In the genomic region with DNA sequence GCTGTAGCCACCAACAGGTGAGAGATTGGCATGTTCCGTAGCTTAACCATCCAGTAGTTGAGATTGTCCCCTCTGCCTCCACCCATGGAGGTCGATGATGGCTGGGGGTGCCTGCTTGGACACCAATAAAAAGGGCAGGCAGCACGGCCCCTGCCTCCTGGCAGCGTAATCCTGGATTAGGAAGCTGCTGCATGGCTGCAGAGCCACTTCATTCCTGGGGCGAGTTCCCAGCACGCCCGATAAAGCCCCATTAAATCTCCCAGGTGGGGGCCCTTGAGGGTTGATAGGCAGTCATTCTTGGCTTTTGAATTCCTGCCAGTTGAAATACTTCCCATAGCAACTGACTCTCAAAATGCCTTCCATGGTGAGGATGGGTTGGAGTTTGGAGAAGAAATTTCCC, we compare ENCODE assay signal across 15 cellular contexts.
DNase-seq lines count a peak whose midpoint lies in the region; ATAC-seq and TF ChIP-seq lines count a peak whose summit lies in the region.
"Had no signal": no experiment of that assay in that cellular context is flagged by ENCODE, and none has a peak within 500 bp of the region (broad histone marks: within the 10 kb centered on the region; RNA-seq: fewer than 3 reads in every experiment).

No MANE protein-coding gene starts in this region.

- H3K36me3 ChIP-seq in left ventricle myocardium inferior (no peaks in the 10 kb centered on the region), left lung (no peaks in the 10 kb centered on the region), aorta (ENCODE audit: control insufficient read depth in 1 of 2, insufficient read depth in 2 of 2, low read length in 1 of 2) (no peaks in the 10 kb centered on the region)

- TF ChIP-seq CTCF in left ventricle myocardium inferior (IDR thresholded peaks at IDR 0.05; ENCODE audit: borderline replicate concordance) (no peak), left lung (IDR thresholded peaks at IDR 0.05) (no peak)

- DNase-seq in left ventricle myocardium superior (peak; percentile 22), left ventricle myocardium inferior (no peak), NCI-H524 treated with DMSO at 0.1 percent for 48 hours (lab: John Stamatoyannopoulos, UW) (peak; percentile 7), left lung (peak; percentile 40 to 47), aorta (peak; percentile 20 to 42), NCI-H1436 treated with DMSO at 0.1 percent for 48 hours (lab: John Stamatoyannopoulos, UW) (no peak)
- DNase-seq in central memory CD4-positive, alpha-beta T cell: no peak
- DNase-seq: GOT3; NCI-H1694 treated with DMSO at 0.1 percent for 48 hours; NCI-H510A; NK-92 treated with Interleukin-12 subunit alpha and Interleukin-12 subunit beta, amount 100 ng/mL, for 24 hours; OCI-M1; RPMI8226 had no signal

- no peak overlapping the region for H3K27ac ChIP-seq in left ventricle myocardium inferior (replicated peaks)
- H3K27ac ChIP-seq in left lung: no peak overlapping the region
- H3K27ac ChIP-seq in aorta (ENCODE audit: low read depth in 1 of 2, low read length in 2 of 2): no peak overlapping the region
- H3K27ac ChIP-seq: HL-60 had no signal

- intact Hi-C loops in left ventricle myocardium superior (cut with micrococcal nuclease) (no loop called here), left ventricle myocardium inferior (cut with micrococcal nuclease) (no loop called here), left lung (cut with DNase I) (no loop called here), aorta (cut with DNase I) (no loop called here)

- 46 to 63% methylated on average over 7 of the region's 7 CpGs for WGBS in aorta, 2 donors

- no peak for ATAC-seq in left ventricle myocardium superior
- ATAC-seq in left lung: peak; percentile 42
- no peak for ATAC-seq in aorta (ENCODE audit: low FRiP score)
- ATAC-seq: K562 had no signal

- H3K9me3 ChIP-seq in left ventricle myocardium inferior (replicated peaks) (peaks cover 9% of the 10 kb centered on the region), left lung (no peaks in the 10 kb centered on the region), aorta (ENCODE audit: control insufficient read depth, low read length) (no peaks in the 10 kb centered on the region)

- peaks cover 4% of the 10 kb centered on the region for H3K27me3 ChIP-seq in left ventricle myocardium inferior (ENCODE audit: low read depth)
- no peaks in the 10 kb centered on the region for H3K27me3 ChIP-seq in left lung
- no peaks in the 10 kb centered on the region for H3K27me3 ChIP-seq in aorta (ENCODE audit: control insufficient read depth in 1 of 2, insufficient read depth in 2 of 2, low read length in 1 of 2)

- H3K4me1 ChIP-seq in left ventricle myocardium inferior (peaks cover 15% of the 10 kb centered on the region), left lung (no peaks in the 10 kb centered on the region), aorta (ENCODE audit: control insufficient read depth in 1 of 2, insufficient read depth in 2 of 2, low read length in 2 of 2) (no peaks in the 10 kb centered on the region)

- H3K4me3 ChIP-seq in left ventricle myocardium inferior (no peak overlapping the region), left lung (no peak overlapping the region), aorta (ENCODE audit: low read length in 2 of 2) (no peak overlapping the region)
- H3K4me3 ChIP-seq: K562 had no signal

Comparison
In these comparisons a context has a peak if more than half of its experiments do, and no peak if none do; other contexts are left out.
1. DNase-seq: peak in left ventricle myocardium superior (single experiment), NCI-H524 treated with DMSO at 0.1 percent for 48 hours (single experiment), left lung (2 of 2) and aorta (2 of 2); none in left ventricle myocardium inferior (single experiment), central memory CD4-positive, alpha-beta T cell (single experiment) and NCI-H1436 treated with DMSO at 0.1 percent for 48 hours (single experiment).